Comparison of ENCODE assay signal across 16 cellular contexts in genomic region chr5:38718874-38719391, GRCh38.
A peak's percentile ranks its signal among the peaks of the same experiment; 100 is the strongest.
DNase-seq lines count a peak whose midpoint lies in the region; ATAC-seq and TF ChIP-seq lines count a peak whose summit lies in the region.
"Had no signal": no experiment of that assay in that cellular context is flagged by ENCODE, and none has a peak within 500 bp of the region (broad histone marks: within the 10 kb centered on the region; RNA-seq: fewer than 3 reads in every experiment).

No MANE protein-coding gene starts in this region.

- H3K4me3 ChIP-seq in smooth muscle cell = no peak overlapping the region

- H3K79me1 ChIP-seq in H9 (ENCODE audit: insufficient read depth, low read depth, low read length, poor library complexity, severe bottlenecking) = no peaks in the 10 kb centered on the region

- H2BK120ac ChIP-seq in H9 (ENCODE audit: low read depth, low read length, poor library complexity, severe bottlenecking) = no peak overlapping the region

- no peak for TF ChIP-seq CTCF in H9 (conservative IDR thresholded peaks at IDR 0.05)
- no peak for TF ChIP-seq CTCF in smooth muscle cell (IDR thresholded peaks at IDR 0.05; ENCODE audit: borderline replicate concordance, insufficient read depth, poor library complexity, severe bottlenecking)

- H2AFZ ChIP-seq in H9 (ENCODE audit: low read length) = no peak overlapping the region
- peak overlapping the region; percentile 52 for H2AFZ ChIP-seq in smooth muscle cell (ENCODE audit: low read depth)

- H3K4me2 ChIP-seq in H9 (ENCODE audit: insufficient read depth, insufficient read length, low read length) (no peak overlapping the region), smooth muscle cell (peak overlapping the region; percentile 15)

- no peak overlapping the region for H3K4ac ChIP-seq in H9 (ENCODE audit: low read depth, low read length)

- no peak overlapping the region; a peak in 1 of 7 replicates for H3K27ac Mint-ChIP-seq in H9
- H3K27ac Mint-ChIP-seq: stimulated activated naive B cell treated with anti-CD40 and anti-IgM and Interleukin-4, amounts not matched to agents 10 μg/mL and 1 μg/mL and 100 μg/mL, for 72 hours had no signal

- no peak overlapping the region for H4K91ac ChIP-seq in H9 (ENCODE audit: insufficient read length, low read depth, low read length)

- H3K27me3 ChIP-seq in H9 (ENCODE audit: insufficient read depth, low read length) (no peaks in the 10 kb centered on the region), smooth muscle cell (ENCODE audit: low read depth) (no peaks in the 10 kb centered on the region)

- H3K79me2 ChIP-seq in H9 (ENCODE audit: insufficient read depth, low read length) = no peaks in the 10 kb centered on the region
- H3K79me2 ChIP-seq in smooth muscle cell (ENCODE audit: low read depth) = no peaks in the 10 kb centered on the region

- H3K36me3 ChIP-seq in smooth muscle cell (ENCODE audit: low read depth) = no peaks in the 10 kb centered on the region

- no peak overlapping the region for H2BK12ac ChIP-seq in H9 (ENCODE audit: insufficient read length, low read depth, low read length)

- no peaks in the 10 kb centered on the region for H3F3A ChIP-seq in smooth muscle cell (ENCODE audit: low read depth)

- no peak overlapping the region for H2BK5ac ChIP-seq in H9 (ENCODE audit: insufficient read length, low read length)

- no peak overlapping the region for H3K27ac ChIP-seq in H9 (ENCODE audit: insufficient read length, low read depth, low read length)
- H3K27ac ChIP-seq in caudate nucleus (ENCODE audit: low read depth, low read length) = peak overlapping the region; percentile 24
- H3K27ac ChIP-seq in smooth muscle cell (ENCODE audit: low read depth) = peak overlapping the region; percentile 90

- no peaks in the 10 kb centered on the region for H4K20me1 ChIP-seq in H9 (ENCODE audit: control insufficient read depth, insufficient read depth, insufficient read length)
- H4K20me1 ChIP-seq in smooth muscle cell (ENCODE audit: low read depth) = no peaks in the 10 kb centered on the region

- WGBS in H9 (ENCODE audit: extremely low coverage, insufficient read length, low lambda C conversion rate) = no CpG with 5 or more reads among the region's 5 CpGs
- 57% methylated on average over 5 of the region's 5 CpGs for WGBS in smooth muscle cell (ENCODE audit: low lambda C conversion rate)

- H3K4me1 ChIP-seq in H9 (ENCODE audit: insufficient read depth, low read length) (no peaks in the 10 kb centered on the region), smooth muscle cell (ENCODE audit: low read depth) (peaks cover 7% of the 10 kb centered on the region)

- peak overlapping the region; percentile 61 for H2BK20ac ChIP-seq in H9 (ENCODE audit: low read depth, low read length, poor library complexity, severe bottlenecking)

- no peaks in the 10 kb centered on the region for H3K36me3 Mint-ChIP-seq in H9 (ENCODE audit: insufficient read depth in 1 of 3, low read depth in 3 of 3)
- H3K36me3 Mint-ChIP-seq: CD8-positive, alpha-beta memory T cell; stimulated activated naive B cell treated with anti-CD40 and anti-IgM and Interleukin-4, amounts not matched to agents 10 μg/mL and 1 μg/mL and 100 μg/mL, for 72 hours had no signal

- H3K9ac ChIP-seq in H9 (ENCODE audit: extremely low read depth, insufficient read length, low read length) (no peak overlapping the region), smooth muscle cell (ENCODE audit: low read depth) (peak overlapping the region; percentile 83)

- no peaks in the 10 kb centered on the region for H3K23me2 ChIP-seq in H9 (ENCODE audit: insufficient read length, low read depth, low read length, poor library complexity, severe bottlenecking)

- H3K9me3 Mint-ChIP-seq in H9 = no peaks in the 10 kb centered on the region
- H3K9me3 Mint-ChIP-seq: CD8-positive, alpha-beta memory T cell had no signal

- H3K27me3 Mint-ChIP-seq in H9 (ENCODE audit: low read depth) = no peaks in the 10 kb centered on the region
- H3K27me3 Mint-ChIP-seq: stimulated activated naive B cell treated with anti-CD40 and anti-IgM and Interleukin-4, amounts not matched to agents 10 μg/mL and 1 μg/mL and 100 μg/mL, for 72 hours had no signal

- ATAC-seq in left lobe of liver = peak; percentile 17
- no peak for ATAC-seq in HG03196 (IDR thresholded peaks at IDR 0.05; ENCODE audit: unreplicated experiment)
- ATAC-seq in GM21367 (IDR thresholded peaks at IDR 0.05; ENCODE audit: unreplicated experiment) = no peak
- ATAC-seq: HCT116; stimulated activated naive B cell treated with anti-CD40 and anti-IgM and Interleukin-4, amounts not matched to agents 10 μg/mL and 1 μg/mL and 100 μg/mL, for 72 hours had no signal

- no peak overlapping the region for H3K23ac ChIP-seq in H9 (ENCODE audit: insufficient read length, low read depth, low read length)

- no peak overlapping the region for H2BK15ac ChIP-seq in H9 (ENCODE audit: low read depth, low read length)

- H3T11ph ChIP-seq in H9 (ENCODE audit: low read length) = no peak overlapping the region

- no peak overlapping the region for H4K5ac ChIP-seq in H9 (ENCODE audit: insufficient read length, low read depth, low read length)

- H2AK5ac ChIP-seq in H9 (ENCODE audit: insufficient read length, low read length) = no peak overlapping the region

- no peaks in the 10 kb centered on the region for H3K9me3 ChIP-seq in H9 (ENCODE audit: control insufficient read depth, low read depth, low read length)
- no peaks in the 10 kb centered on the region for H3K9me3 ChIP-seq in smooth muscle cell (replicated peaks; ENCODE audit: low read depth)

- no peak overlapping the region for H4K8ac ChIP-seq in H9 (replicated peaks; ENCODE audit: insufficient read length, low read depth, low read length)

- no peak overlapping the region for H3K56ac ChIP-seq in H9 (ENCODE audit: insufficient read length, low read depth, low read length)

- H3K4me1 Mint-ChIP-seq in H9 = peaks cover 4 to 7% of the 10 kb centered on the region in 2 experiments; a peak in 3 of 4 replicates
- H3K4me1 Mint-ChIP-seq: CD8-positive, alpha-beta memory T cell; stimulated activated naive B cell treated with anti-CD40 and anti-IgM and Interleukin-4, amounts not matched to agents 10 μg/mL and 1 μg/mL and 100 μg/mL, for 72 hours had no signal

- no peak overlapping the region for H3K18ac ChIP-seq in H9 (ENCODE audit: insufficient read length, low read depth, low read length)

- DNase-seq in H9 (no peak), caudate nucleus (lab: John Stamatoyannopoulos, UW) (peak in 1 of 61 donors; percentile 8), left lobe of liver (ENCODE audit: low spot score) (no peak), smooth muscle cell (lab: John Stamatoyannopoulos, UW; ENCODE audit: unreplicated experiment) (no peak), NCI-H1105 (lab: John Stamatoyannopoulos, UW) (no peak)
- no peak for DNase-seq in stimulated activated CD4-positive, alpha-beta T cell treated with anti-CD3 and anti-CD28 coated beads, Interleukin-12 subunit alpha, Interleukin-12 subunit beta, amount 100 ng/mL, for 4 hours
- DNase-seq: activated CD8-positive, alpha-beta memory T cell treated with anti-CD3 and anti-CD28 coated beads, Interleukin-2, amount 50 U/mL, for 48 hours; anterior cingulate cortex; CD8-positive, alpha-beta memory T cell; Karpas-422; NCI-H2081 treated with DMSO at 0.1 percent for 48 hours; OCI-M1; stimulated activated naive B cell treated with anti-CD40 and anti-IgM and Interleukin-4, amounts not matched to agents 10 μg/mL and 1 μg/mL and 100 μg/mL, for 72 hours had no signal

- H3K14ac ChIP-seq in H9 (ENCODE audit: insufficient read depth, low read length) = no peak overlapping the region

- no peak overlapping the region for H3K4me3 Mint-ChIP-seq in H9
- H3K4me3 Mint-ChIP-seq: CD8-positive, alpha-beta memory T cell; stimulated activated naive B cell treated with anti-CD40 and anti-IgM and Interleukin-4, amounts not matched to agents 10 μg/mL and 1 μg/mL and 100 μg/mL, for 72 hours had no signal
